ENCODE assay signal across 1 cellular context in genomic region chr6:43334466-43335095, GRCh38.
TF ChIP-seq lines count a peak whose summit lies in the region.

No MANE protein-coding gene starts in this region.

TF ChIP-seq in K562, 482 proteins besides CTCF, POLR2A, EP300 and RAD21 (continued from another document):
- TF ChIP-seq PRDM10 (IDR thresholded peaks at IDR 0.05; ENCODE audit: partially characterized antibody) (peak; percentile 8), RCOR1 (IDR thresholded peaks at IDR 0.05; ENCODE audit: borderline replicate concordance in 1 of 2, low read depth in 2 of 2, low read length in 2 of 2) (no peak; a peak in 1 of 4 replicates), MAFK (IDR thresholded peaks at IDR 0.05; ENCODE audit: low read length) (peak; percentile 9; the same call in 1 of the 2 replicates), SPI1 (IDR thresholded peaks at IDR 0.05; ENCODE audit: borderline replicate concordance, low read depth, low read length) (peak; percentile 66; the same call in 1 of the 2 replicates), SMC3 (conservative IDR thresholded peaks at IDR 0.05; ENCODE audit: insufficient read depth, low read depth, low read length) (peak; percentile 62; the same call in 1 of the 2 replicates), ELF1 (tag; IDR thresholded peaks at IDR 0.05) (peak; percentile 63), ATF3 (IDR thresholded peaks at IDR 0.05) (no peak), ATF3 (CRISPR knock-in tag; conservative IDR thresholded peaks at IDR 0.05) (no peak), CTCFL (IDR thresholded peaks at IDR 0.05; ENCODE audit: borderline replicate concordance, insufficient read depth, low read depth, low read length, poor library complexity, severe bottlenecking) (peak; percentile 21), HNRNPLL (IDR thresholded peaks at IDR 0.05; ENCODE audit: low read depth, low read length, poor library complexity, severe bottlenecking) (no peak), PKNOX1 (IDR thresholded peaks at IDR 0.05) (peak; percentile 47; the same call in 1 of the 2 replicates), ZBTB40 (IDR thresholded peaks at IDR 0.05) (0 out of 2 replicates have a peak, but pooled peaks have one; percentile 46), ZBTB40 (CRISPR knock-in tag; IDR thresholded peaks at IDR 0.05) (no peak), HMBOX1 (IDR thresholded peaks at IDR 0.05) (peak; percentile 30; the same call in 1 of the 2 replicates), MLX (CRISPR knock-in tag; conservative IDR thresholded peaks at IDR 0.05) (no peak), ATF7 (IDR thresholded peaks at IDR 0.05) (0 out of 2 replicates have a peak, but pooled peaks have one; percentile 12), ZSCAN32 (CRISPR knock-in tag; IDR thresholded peaks at IDR 0.05) (no peak), MAZ (CRISPR knock-in tag; conservative IDR thresholded peaks at IDR 0.05 in 1 of 2, IDR thresholded peaks at IDR 0.05 in 1 of 2) (0 out of 4 replicates have a peak, but pooled peaks of 1 of the 2 experiments have one; percentile 16), DEAF1 (CRISPR knock-in tag; IDR thresholded peaks at IDR 0.05) (peak; percentile 66), LCOR (CRISPR knock-in tag; IDR thresholded peaks at IDR 0.05) (no peak), CTBP1 (IDR thresholded peaks at IDR 0.05; ENCODE audit: borderline replicate concordance) (no peak), USF1 (CRISPR knock-in tag; IDR thresholded peaks at IDR 0.05) (no peak), ZNF232 (CRISPR knock-in tag; IDR thresholded peaks at IDR 0.05) (no peak), TEAD4 (IDR thresholded peaks at IDR 0.05; ENCODE audit: low read length) (peak; percentile 64), TEAD4 (CRISPR knock-in tag; IDR thresholded peaks at IDR 0.05; ENCODE audit: borderline replicate concordance) (no peak), ZNF699 (CRISPR knock-in tag; IDR thresholded peaks at IDR 0.05; ENCODE audit: insufficient replicate concordance) (no peak), NR0B1 (IDR thresholded peaks at IDR 0.05; ENCODE audit: partially characterized antibody) (no peak), NFIC (IDR thresholded peaks at IDR 0.05) (peak; percentile 77), ETV1 (tag; conservative IDR thresholded peaks at IDR 0.05; ENCODE audit: low read depth) (peak; percentile 82), RB1 (IDR thresholded peaks at IDR 0.05; ENCODE audit: low read depth) (no peak)
